1 cellular context compared by ENCODE assay signal in genomic region chr13:35649162-35649561, GRCh38.
TF ChIP-seq lines count a peak whose summit lies in the region.

No MANE protein-coding gene starts in this region.

TF ChIP-seq in IMR-90, 13 proteins besides CTCF, POLR2A, EP300 and RAD21:
- TF ChIP-seq MXI1 (IDR thresholded peaks at IDR 0.05; ENCODE audit: borderline replicate concordance, low read depth, low read length): no peak
- peak; percentile 61 for TF ChIP-seq CEBPB (IDR thresholded peaks at IDR 0.05; ENCODE audit: low read depth, low read length)
